Comparison of ENCODE assay signal across 1 cellular context in genomic region chr7:76395605-76396004, GRCh38. TPM values are rescaled to one million over a fixed set of nuclear protein-coding genes. Genes with fewer than 3 reads are reported as not detected.
"Had no signal": no experiment of that assay in that cellular context is flagged by ENCODE, and none has a peak within 500 bp of the region (broad histone marks: within the 10 kb centered on the region; RNA-seq: fewer than 3 reads in every experiment).

No MANE protein-coding gene starts in this region.

RNA-seq across cellular contexts. Expression of gene ZP3, which starts 29.1 kb away (rescaled TPM):
- total RNA-seq: cardiac septum had no signal
